Comparison of ENCODE assay signal across 1 cellular context in genomic region chr9:8868632-8869031, GRCh38.
TF ChIP-seq lines count a peak whose summit lies in the region.

No MANE protein-coding gene starts in this region.

TF ChIP-seq in GM23338, 12 proteins besides CTCF, POLR2A, EP300 and RAD21 (continued from another document):
- TF ChIP-seq ZNF462 (CRISPR knock-in tag; IDR thresholded peaks at IDR 0.05), result no peak
- TF ChIP-seq EZH2 (IDR thresholded peaks at IDR 0.05; ENCODE audit: low read depth, unreplicated experiment), result no peak
- no peak for TF ChIP-seq ETS1 (IDR thresholded peaks at IDR 0.05)
- no peak for TF ChIP-seq EZH2phosphoT487 (IDR thresholded peaks at IDR 0.05; ENCODE audit: unreplicated experiment)
- TF ChIP-seq STAT1 (IDR thresholded peaks at IDR 0.05; ENCODE audit: unreplicated experiment), result no peak
- no peak for TF ChIP-seq CREB1 (CRISPR knock-in tag; IDR thresholded peaks at IDR 0.05; ENCODE audit: low read depth)
